ENCODE assay signal across 7 cellular contexts in genomic region chr2:232761301-232761907, GRCh38. TPM values are rescaled to one million over a fixed set of nuclear protein-coding genes. Genes with fewer than 3 reads are reported as not detected.
DNase-seq lines count a peak whose midpoint lies in the region; ATAC-seq and TF ChIP-seq lines count a peak whose summit lies in the region.

No MANE protein-coding gene starts in this region.

- no peak overlapping the region for H3K27ac ChIP-seq in SJCRH30
- no peak overlapping the region for H3K27ac ChIP-seq in uterus

- intact Hi-C loops in uterus (cut with DNase I; ENCODE audit: low total_unique reads): no loop called here

- H3K36me3 ChIP-seq in SJCRH30: peaks cover 61% of the 10 kb centered on the region
- no peaks in the 10 kb centered on the region for H3K36me3 ChIP-seq in uterus

- TF ChIP-seq POLR2A in uterus (IDR thresholded peaks at IDR 0.05): no peak

- DNase-seq in EH (ENCODE audit: low read depth) (peak; percentile 46), HFFc6 (peak; percentile 39), SJCRH30 (peak; percentile 21 to 59), dedifferentiated amniotic fluid mesenchymal stem cell (ENCODE audit: extremely low spot score) (peak; percentile 57), nephron progenitor cell (no peak), uterus (no peak)

- H3K9me3 ChIP-seq in SJCRH30 (replicated peaks) (no peaks in the 10 kb centered on the region), uterus (no peaks in the 10 kb centered on the region)

- H3K4me1 ChIP-seq in SJCRH30: no peaks in the 10 kb centered on the region
- no peaks in the 10 kb centered on the region for H3K4me1 ChIP-seq in uterus

- H3K4me3 Mint-ChIP-seq in HFFc6: no peak overlapping the region
- H3K4me3 Mint-ChIP-seq in nephron progenitor cell: no peak overlapping the region

- TF ChIP-seq CTCF in HFFc6 (IDR thresholded peaks at IDR 0.05) (peak; percentile 76), nephron progenitor cell (IDR thresholded peaks at IDR 0.05) (peak; percentile 32), uterus (IDR thresholded peaks at IDR 0.05) (peak in 2 of 4 experiments; percentile 19 to 27)

- H3K27me3 ChIP-seq in SJCRH30 (0 out of 2 replicates have a peak, but pooled peaks cover 3% of the 10 kb centered on the region), uterus (no peaks in the 10 kb centered on the region)

- H3K4me3 ChIP-seq in SJCRH30: no peak overlapping the region
- no peak overlapping the region for H3K4me3 ChIP-seq in uterus

- no peak for ATAC-seq in GM21526 (IDR thresholded peaks at IDR 0.05; ENCODE audit: low FRiP score, unreplicated experiment)

- H3K27ac Mint-ChIP-seq in HFFc6 (no peak overlapping the region), nephron progenitor cell (no peak overlapping the region)

- H3K36me3 Mint-ChIP-seq in HFFc6 (ENCODE audit: low read depth) (no peaks in the 10 kb centered on the region), nephron progenitor cell (ENCODE audit: low read depth) (peaks cover 45% of the 10 kb centered on the region)

- H3K27me3 Mint-ChIP-seq in HFFc6 (ENCODE audit: insufficient read depth) (no peaks in the 10 kb centered on the region; the same call in 1 of the 2 replicates), nephron progenitor cell (ENCODE audit: low read depth, poor library complexity) (no peaks in the 10 kb centered on the region)

- H3K4me1 Mint-ChIP-seq in HFFc6 (ENCODE audit: low read depth): peaks cover under 1% of the 10 kb centered on the region; the same call in 1 of the 2 replicates
- H3K4me1 Mint-ChIP-seq in nephron progenitor cell: no peaks in the 10 kb centered on the region

- H3K9me3 Mint-ChIP-seq in HFFc6 (no peaks in the 10 kb centered on the region), nephron progenitor cell (no peaks in the 10 kb centered on the region)

RNA-seq across cellular contexts. Expression of gene KCNJ13, which starts 15.0 kb away (rescaled TPM):
- total RNA-seq in HFFc6 (2021; fragmentation: NEBNext Ultra II Directional; extraction: Animal tissue kit (Norgen Biotek cat#: 25700)): not detected
- not detected in 2 replicates for total RNA-seq in SJCRH30 (2014; rRNA removed; shearing (Covaris generic))
- total RNA-seq in uterus: not detected

Comparison
In these comparisons a context has a peak if more than half of its experiments do, and no peak if none do; other contexts are left out.
1. DNase-seq: peak in EH (single experiment), HFFc6 (single experiment), SJCRH30 (2 of 2) and dedifferentiated amniotic fluid mesenchymal stem cell (single experiment); none in nephron progenitor cell (single experiment) and uterus (0 of 2).